28 cellular contexts compared by ENCODE assay signal in the genomic region with DNA sequence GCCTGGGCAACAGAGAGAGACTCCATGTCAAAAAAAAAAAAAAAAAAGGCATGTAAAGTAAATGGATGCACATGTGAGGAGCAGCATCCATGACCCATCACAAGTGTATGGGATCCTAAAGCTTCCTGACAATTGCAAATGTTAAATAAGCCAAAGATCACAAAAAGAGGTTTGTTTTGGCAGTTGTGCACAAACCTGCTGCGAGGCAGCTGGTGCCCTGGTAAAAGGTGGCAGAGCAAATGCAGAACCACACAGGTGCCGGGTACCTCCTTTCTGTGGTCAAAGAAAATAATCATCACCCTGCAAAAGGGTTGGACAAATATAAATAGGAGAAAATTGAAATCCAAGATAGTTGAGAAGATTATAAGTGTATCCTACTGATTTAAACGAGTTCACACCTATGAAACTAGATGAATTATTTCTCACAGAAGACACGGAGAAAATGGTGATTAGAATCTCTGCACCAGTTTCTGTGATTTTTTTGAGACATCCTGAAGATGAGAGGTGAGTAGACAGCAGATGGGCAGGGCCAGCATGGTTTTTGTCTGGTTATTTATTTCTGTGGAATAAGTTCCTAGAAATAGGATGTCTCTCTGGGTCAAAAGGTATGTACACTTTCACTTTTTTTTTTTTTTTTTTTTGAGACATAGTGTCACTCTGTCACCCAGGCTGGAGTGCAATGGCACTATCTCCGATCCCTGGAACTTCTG.
"Had no signal": no experiment of that assay in that cellular context is flagged by ENCODE, and none has a peak within 500 bp of the region (broad histone marks: within the 10 kb centered on the region; RNA-seq: fewer than 3 reads in every experiment).

No MANE protein-coding gene starts in this region.

- H3K9me3 ChIP-seq: Peyer's patch, SJSA1, SK-N-SH had no signal

- H3K36me3 ChIP-seq: cardiac muscle cell, Peyer's patch, SJSA1 had no signal

- H3K27ac ChIP-seq: ascending aorta, cardiac muscle cell, KMS-11, Peyer's patch, SJSA1 had no signal

- H3K4me1 ChIP-seq: ascending aorta, Peyer's patch, SJSA1 had no signal

- DNase-seq: activated CD4-positive, alpha-beta T cell treated with anti-CD3 and anti-CD28 coated beads, Interleukin-2, amount 10 ng/mL, durations not matched to agents 24 days and 14 days; activated CD4-positive, alpha-beta T cell treated with anti-CD3 and anti-CD28 coated beads, Interleukin-2, amount 50 U/mL, for 4 hours; activated CD8-positive, alpha-beta T cell treated with anti-CD3 and anti-CD28 coated beads for 36 hours; activated effector memory CD4-positive, alpha-beta T cell treated with anti-CD3 and anti-CD28 coated beads, Interleukin-2, amount 50 U/mL, for 16 hours; activated naive CD4-positive, alpha-beta T cell; activated naive CD4-positive, alpha-beta T cell treated with anti-CD3 and anti-CD28 coated beads, Interleukin-2, amount 50 U/mL, for 16 hours; activated naive CD8-positive, alpha-beta T cell treated with anti-CD3 and anti-CD28 coated beads, Interleukin-2, amount 10 ng/mL, durations not matched to agents 7 days and 5 days; activated T-cell treated with anti-CD3 and anti-CD28 coated beads, Interleukin-2, amount 50 U/mL, for 1 hour; activated T-cell treated with anti-CD3 and anti-CD28 coated beads, Interleukin-2, amount 50 U/mL, for 72 hours; amygdala; NCI-H1105 treated with DMSO at 0.1 percent for 48 hours; NCI-H1436; NCI-H187; NCI-H2029 treated with DMSO at 0.1 percent for 48 hours; NCI-H446 treated with DMSO at 0.1 percent for 48 hours; NCI-H524; NCI-H774; PC-3; Peyer's patch; RPMI8226; SHP77 treated with DMSO at 0.1 percent for 48 hours; SK-N-SH had no signal

- H3K27me3 ChIP-seq: ascending aorta, cardiac muscle cell, Peyer's patch, SJSA1 had no signal

- ATAC-seq: activated CD8-positive, alpha-beta T cell treated with anti-CD3 and anti-CD28 coated beads for 36 hours; activated T-cell treated with anti-CD3 and anti-CD28 coated beads, Interleukin-2, amount 50 U/mL, for 72 hours; activated T-helper 17 cell treated with anti-CD3 and anti-CD28 coated beads, Interleukin-2, amount 50 U/mL, for 72 hours; PC-3 had no signal

- FAIRE-seq: TTC549 had no signal

- H3K4me3 ChIP-seq: ascending aorta, cardiac muscle cell, Peyer's patch, SJSA1 had no signal
